8 cellular contexts compared by ENCODE assay signal in genomic region chr14:23559010-23559920, GRCh38. TPM values are rescaled to one million over a fixed set of nuclear protein-coding genes. Genes with fewer than 3 reads are reported as not detected.
A peak's percentile ranks its signal among the peaks of the same experiment; 100 is the strongest.
DNase-seq lines count a peak whose midpoint lies in the region; ATAC-seq and TF ChIP-seq lines count a peak whose summit lies in the region.

No MANE protein-coding gene starts in this region.

- DNase-seq in Ammon's horn (ENCODE audit: low spot score) (peak; percentile 73), HFF-Myc (ENCODE audit: extremely low read depth, low read depth) (no peak), RWPE1 (ENCODE audit: low spot score) (peak; percentile 60), right cardiac atrium (peak in 2 of 3 donors; percentile 82 to 83), kidney glomerular epithelial cell (lab: John Stamatoyannopoulos, UW) (no peak)
- peak; percentile 75 for DNase-seq in activated naive CD4-positive, alpha-beta T cell treated with anti-CD3 and anti-CD28 coated beads, Interleukin-2, amount 50 U/mL, for 16 hours
- DNase-seq in stimulated activated CD4-positive, alpha-beta T cell treated with anti-CD3 and anti-CD28 coated beads, Interleukin-1b, Interleukin-23, amount 100 ng/mL, for 48 hours = peak; percentile 67

- 75% methylated on average over 21 of the region's 21 CpGs for WGBS in right cardiac atrium

- peak overlapping the region; percentile 33 for H3K27ac ChIP-seq in RWPE1
- H3K27ac ChIP-seq in right cardiac atrium (ENCODE audit: low read length) = no peak overlapping the region

- H3K4me3 ChIP-seq in HFF-Myc (replicated peaks; ENCODE audit: low read depth, low read length) = no peak overlapping the region
- H3K4me3 ChIP-seq in right cardiac atrium (ENCODE audit: low read length) = no peak overlapping the region

- TF ChIP-seq CTCF in HFF-Myc (IDR thresholded peaks at IDR 0.05; ENCODE audit: low read depth, low read length, missing control alignments) (peak; percentile 99), RWPE1 (conservative IDR thresholded peaks at IDR 0.05; ENCODE audit: low read depth) (peak; percentile 93)

- intact Hi-C loops in right cardiac atrium (cut with DNase I) = loop anchor here in 1 of 4 donors (5.0 kb wide), 1 partner anchor 82 kb away; no protein-coding TSS in a partner anchor

- peaks cover 7% of the 10 kb centered on the region for H3K4me1 ChIP-seq in right cardiac atrium (ENCODE audit: control insufficient read depth, insufficient read depth, low read length)

- H3K9me3 ChIP-seq in right cardiac atrium (ENCODE audit: control insufficient read depth, low read length) = no peaks in the 10 kb centered on the region

- no peaks in the 10 kb centered on the region for H3K27me3 ChIP-seq in right cardiac atrium (ENCODE audit: control insufficient read depth, insufficient read depth)

- ATAC-seq in right cardiac atrium = no peak
- no peak for ATAC-seq in GM19452 (IDR thresholded peaks at IDR 0.05; ENCODE audit: unreplicated experiment)

- POLR2A ChIA-PET in RWPE1 (lab: Yijun Ruan, JAX; ENCODE audit: low non-redundant PET) = interaction anchor here (1.6 kb wide), 1 partner anchor 81 kb away, joined by 5 read pairs; no protein-coding TSS in a partner anchor

- CTCF ChIA-PET in RWPE1 (lab: Yijun Ruan, JAX) = interaction anchor here (0.6 to 2.8 kb wide), 23 partner anchors 8 to 1264 kb away, joined by 3 to 24 read pairs (median 4); partner anchors contain the start of gene AP1G2

RNA-seq across cellular contexts. Expression of gene THTPA, which starts 3.2 kb away (rescaled TPM):
- 10 to 100 TPM; 18.8 to 21.5 (median 20.9) TPM for total RNA-seq in right cardiac atrium
- 22.9 TPM for polyA plus RNA-seq in right cardiac atrium

RNA-seq across cellular contexts. Expression of gene ZFHX2, which starts 7.7 kb away (rescaled TPM):
- total RNA-seq in right cardiac atrium = 1 to 10 TPM in 1 of 4 donors, under 1 TPM in 3; 0.31 to 1.0 (median 0.87) TPM
- 0.50 TPM for polyA plus RNA-seq in right cardiac atrium

RNA-seq across cellular contexts. Expression of gene AP1G2, which starts 8.3 kb away (rescaled TPM):
- total RNA-seq in right cardiac atrium = 10 to 100 TPM; 13.8 to 17.9 (median 15.4) TPM
- 12.9 TPM for polyA plus RNA-seq in right cardiac atrium

RNA-seq across cellular contexts. Expression of gene JPH4, which starts 19.3 kb away (rescaled TPM):
- under 1 TPM; 0.11 to 0.38 (median 0.27) TPM for total RNA-seq in right cardiac atrium
- 0.23 TPM for polyA plus RNA-seq in right cardiac atrium

Comparison
In these comparisons a context has a peak if more than half of its experiments do, and no peak if none do; other contexts are left out.
1. DNase-seq: peak in Ammon's horn (single experiment), RWPE1 (single experiment), activated naive CD4-positive, alpha-beta T cell treated with anti-CD3 and anti-CD28 coated beads, Interleukin-2, amount 50 U/mL, for 16 hours (single experiment), right cardiac atrium (2 of 3) and stimulated activated CD4-positive, alpha-beta T cell treated with anti-CD3 and anti-CD28 coated beads, Interleukin-1b, Interleukin-23, amount 100 ng/mL, for 48 hours (single experiment); none in HFF-Myc (single experiment) and kidney glomerular epithelial cell (single experiment).